In the genomic region with DNA sequence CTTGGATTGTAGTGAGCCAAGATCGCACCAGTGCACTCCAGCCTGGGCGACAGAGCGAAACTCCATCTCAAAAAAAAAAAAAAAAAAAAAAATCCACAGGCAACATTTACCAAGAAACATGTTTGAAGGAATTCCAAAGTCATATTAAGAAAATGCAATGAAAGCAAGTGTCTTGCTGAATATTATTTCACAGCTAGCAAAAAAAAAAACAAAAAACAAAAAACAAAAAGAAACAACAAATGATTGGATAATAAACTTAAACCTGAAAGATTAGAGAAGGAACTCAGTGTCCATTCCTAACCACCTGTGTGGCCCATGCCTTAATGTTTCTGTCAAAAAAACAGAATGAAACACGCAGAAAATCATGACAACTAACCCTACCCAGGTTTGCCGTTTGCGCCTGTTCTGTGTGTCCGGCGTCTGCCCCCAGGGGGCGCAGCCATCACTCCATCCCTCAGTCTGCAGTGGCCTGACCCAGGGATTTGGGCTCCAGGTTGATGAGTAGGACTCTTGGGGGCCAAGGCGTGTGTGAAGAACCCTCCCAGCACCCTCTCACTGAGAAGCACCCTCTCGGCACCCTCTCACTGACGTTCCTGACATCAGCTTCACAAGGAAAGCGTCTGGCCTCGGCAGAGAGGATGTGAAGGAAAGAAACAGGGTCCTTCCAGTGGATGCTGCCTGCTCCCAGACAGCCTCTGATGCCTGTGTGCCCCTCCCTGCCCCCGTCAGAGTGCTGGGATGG, we compare ENCODE assay signal across 8 cellular contexts. TPM values are rescaled to one million over a fixed set of nuclear protein-coding genes. Genes with fewer than 3 reads are reported as not detected.
DNase-seq lines count a peak whose midpoint lies in the region; ATAC-seq and TF ChIP-seq lines count a peak whose summit lies in the region.

No MANE protein-coding gene starts in this region.

- WGBS in right lobe of liver (ENCODE audit: insufficient coverage, low coverage, low lambda C conversion rate, missing lambda C conversion rate), result 38% methylated on average over 9 of the region's 15 CpGs

- intact Hi-C loops in right lobe of liver (cut with DNase I), result loop anchor here in 1 of 2 donors (5.0 kb wide), 1 partner anchor 40 kb away; no protein-coding TSS in a partner anchor

- DNase-seq in DMS53 (lab: John Stamatoyannopoulos, UW) (peak; percentile 57), DMS53 treated with DMSO at 0.1 percent for 48 hours (lab: John Stamatoyannopoulos, UW; ENCODE audit: unreplicated experiment) (no peak), MG63 (peak; percentile 52), cardiac fibroblast (ENCODE audit: low read depth in 2 of 2) (peak; percentile 64 to 65), right lobe of liver (peak; percentile 72 to 73 (median 72)), NCI-H510A (lab: John Stamatoyannopoulos, UW) (no peak)
- DNase-seq in stimulated activated CD8-positive, alpha-beta memory T cell treated with anti-CD3 and anti-CD28 coated beads, Interleukin-4, amount 100 ng/mL, for 1 hour (ENCODE audit: low read depth in 2 of 2, low spot score in 1 of 2), result peak; percentile 47 to 64

- no peaks in the 10 kb centered on the region for H3K36me3 ChIP-seq in MG63
- H3K36me3 ChIP-seq in right lobe of liver, result no peaks in the 10 kb centered on the region

- TF ChIP-seq CTCF in cardiac fibroblast (IDR thresholded peaks at IDR 0.05; ENCODE audit: low read depth, low read length) (peak; percentile 97), right lobe of liver (IDR thresholded peaks at IDR 0.05) (peak; percentile 81 to 92 (median 84))

- peaks cover 0 to 7% (median 3%) of the 10 kb centered on the region in 4 donors for H3K4me1 ChIP-seq in right lobe of liver

- H3K9me3 ChIP-seq in MG63 (no peaks in the 10 kb centered on the region), right lobe of liver (no peaks in the 10 kb centered on the region)

- H3K27me3 ChIP-seq in MG63, result no peaks in the 10 kb centered on the region
- H3K27me3 ChIP-seq in right lobe of liver, result no peaks in the 10 kb centered on the region

- H3K4me3 ChIP-seq in MG63, result no peak overlapping the region
- H3K4me3 ChIP-seq in cardiac fibroblast (replicated peaks in 1 of 2; ENCODE audit: low read depth in 2 of 2, low read length in 2 of 2), result no peak overlapping the region
- no peak overlapping the region for H3K4me3 ChIP-seq in right lobe of liver

- H3K27ac ChIP-seq in right lobe of liver, result no peak overlapping the region

- ATAC-seq in activated CD4-positive, CD25-positive, alpha-beta regulatory T cell treated with anti-CD3 and anti-CD28 coated beads, Interleukin-2, amount 50 U/mL, for 24 hours, result peak; percentile 81 to 89
- ATAC-seq in right lobe of liver, result peak; percentile 64 to 76 (median 76)

- no peak for TF ChIP-seq POLR2A in right lobe of liver (IDR thresholded peaks at IDR 0.05)

RNA-seq across cellular contexts. Expression of a gene that starts 19.2 kb away (rescaled TPM):
- total RNA-seq in MG63 (2014; rRNA removed; shearing (Covaris generic); ENCODE audit: low replicate concordance), result 396 and 445 TPM in 2 replicates
- 100 to 1,000 TPM in 3 of 6 experiments, 10 to 100 TPM in 3; 54.3 to 195 (median 140) TPM for total RNA-seq in right lobe of liver

RNA-seq across cellular contexts. Expression of a gene that starts 28.0 kb away (rescaled TPM):
- 4.3 and 12.9 TPM in 2 replicates for total RNA-seq in MG63 (2014; rRNA removed; shearing (Covaris generic); ENCODE audit: low replicate concordance)
- 10 to 100 TPM; 12.9 to 61.8 (median 36.6) TPM for total RNA-seq in right lobe of liver

RNA-seq across cellular contexts. Expression of a gene that starts 47.1 kb away (rescaled TPM):
- 27.8 and 55.6 TPM in 2 replicates for total RNA-seq in MG63 (2014; rRNA removed; shearing (Covaris generic); ENCODE audit: low replicate concordance)
- total RNA-seq in right lobe of liver, result 10 to 100 TPM; 15.0 to 27.9 (median 17.1) TPM

Comparison
In these comparisons a context has a peak if more than half of its experiments do, and no peak if none do; other contexts are left out.
1. DNase-seq: peak in DMS53 (single experiment), MG63 (single experiment), cardiac fibroblast (2 of 2), right lobe of liver (3 of 3) and stimulated activated CD8-positive, alpha-beta memory T cell treated with anti-CD3 and anti-CD28 coated beads, Interleukin-4, amount 100 ng/mL, for 1 hour (2 of 2); none in DMS53 treated with DMSO at 0.1 percent for 48 hours (single experiment) and NCI-H510A (single experiment).